Comparison of ENCODE assay signal across 7 cellular contexts in the genomic region with DNA sequence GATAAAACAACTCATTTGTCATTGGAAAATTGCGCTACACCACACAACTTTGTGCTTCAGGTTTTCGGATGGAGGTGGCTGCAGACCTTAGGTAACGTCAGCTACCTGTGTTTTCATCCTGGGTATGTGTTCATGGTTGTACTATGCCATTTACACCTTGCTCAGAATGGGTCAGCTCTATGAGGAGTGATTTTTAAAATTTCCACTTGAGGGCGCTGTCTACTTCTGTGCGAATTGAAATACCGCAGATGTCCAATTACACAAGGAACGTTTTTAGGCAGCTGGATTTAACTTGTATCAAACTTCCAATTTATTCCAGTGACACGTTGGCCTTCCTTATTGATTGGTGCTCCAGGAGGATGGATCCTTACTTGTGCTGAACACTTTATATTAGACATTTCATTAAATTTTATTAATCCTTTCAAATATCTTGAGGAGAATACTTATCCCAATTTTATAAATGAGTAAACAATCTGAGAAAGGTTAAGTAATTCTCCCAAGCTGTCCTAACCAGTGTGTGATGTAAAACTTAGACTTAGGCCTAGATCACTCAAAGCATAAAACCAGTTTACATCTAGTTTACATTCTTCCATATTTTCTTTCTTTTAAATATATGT. TPM values are rescaled to one million over a fixed set of nuclear protein-coding genes. Genes with fewer than 3 reads are reported as not detected.
A peak's percentile ranks its signal among the peaks of the same experiment; 100 is the strongest.
DNase-seq lines count a peak whose midpoint lies in the region; ATAC-seq and TF ChIP-seq lines count a peak whose summit lies in the region.

No MANE protein-coding gene starts in this region.

- no peaks in the 10 kb centered on the region for H3K4me1 ChIP-seq in SJCRH30

- H3K4me3 ChIP-seq in GM12864 (ENCODE audit: low read depth, low read length) (no peak overlapping the region), SJCRH30 (no peak overlapping the region)

- H3K9me3 ChIP-seq in SJCRH30 (replicated peaks), result no peaks in the 10 kb centered on the region

- TF ChIP-seq CTCF in GM12864 (IDR thresholded peaks at IDR 0.05; ENCODE audit: low read depth, low read length, missing control alignments), result peak; percentile 67

- H3K27ac ChIP-seq in SJCRH30, result no peak overlapping the region

- H3K36me3 ChIP-seq in SJCRH30, result no peaks in the 10 kb centered on the region

- no peaks in the 10 kb centered on the region for H3K27me3 ChIP-seq in SJCRH30

- ATAC-seq in GM21619 (IDR thresholded peaks at IDR 0.05; ENCODE audit: unreplicated experiment), result peak; percentile 47
- no peak for ATAC-seq in stimulated activated naive CD8-positive, alpha-beta T cell treated with anti-CD3 and anti-CD28 coated beads, Interleukin-15, Interleukin-2, amounts not matched to agents 100 U/mL and 50 U/mL, for 24 hours

- intact Hi-C loops in head of caudate nucleus (cut with DNase I), result no loop called here

- DNase-seq in GM12864 (ENCODE audit: low read depth) (no peak), Kasumi-1 (lab: John Stamatoyannopoulos, UW) (peak; percentile 4 to 30), SJCRH30 (peak; percentile 9 to 72), head of caudate nucleus (peak in 22 of 42 donors; percentile 7 to 68 (median 40))
- DNase-seq in stimulated activated naive CD8-positive, alpha-beta T cell treated with anti-CD3 and anti-CD28 coated beads, Interleukin-15, Interleukin-2, amounts not matched to agents 100 U/mL and 50 U/mL, for 24 hours, result peak; percentile 3
- DNase-seq in stimulated activated CD4-positive, alpha-beta T cell treated with anti-CD3 and anti-CD28 coated beads, Interleukin-4, amount 100 ng/mL, for 24 hours, result no peak

RNA-seq across cellular contexts. Expression of gene DMRTA1, which starts 23.4 kb away (rescaled TPM):
- total RNA-seq in SJCRH30 (2014; rRNA removed; shearing (Covaris generic)), result 1.4 and 1.6 TPM in 2 replicates

Comparison
In these comparisons a context has a peak if more than half of its experiments do, and no peak if none do; other contexts are left out.
1. DNase-seq: peak in Kasumi-1 (2 of 2), SJCRH30 (2 of 2), head of caudate nucleus (22 of 42) and stimulated activated naive CD8-positive, alpha-beta T cell treated with anti-CD3 and anti-CD28 coated beads, Interleukin-15, Interleukin-2, amounts not matched to agents 100 U/mL and 50 U/mL, for 24 hours (single experiment); none in GM12864 (single experiment) and stimulated activated CD4-positive, alpha-beta T cell treated with anti-CD3 and anti-CD28 coated beads, Interleukin-4, amount 100 ng/mL, for 24 hours (single experiment).